ENCODE assay signal across 8 cellular contexts in the genomic region with DNA sequence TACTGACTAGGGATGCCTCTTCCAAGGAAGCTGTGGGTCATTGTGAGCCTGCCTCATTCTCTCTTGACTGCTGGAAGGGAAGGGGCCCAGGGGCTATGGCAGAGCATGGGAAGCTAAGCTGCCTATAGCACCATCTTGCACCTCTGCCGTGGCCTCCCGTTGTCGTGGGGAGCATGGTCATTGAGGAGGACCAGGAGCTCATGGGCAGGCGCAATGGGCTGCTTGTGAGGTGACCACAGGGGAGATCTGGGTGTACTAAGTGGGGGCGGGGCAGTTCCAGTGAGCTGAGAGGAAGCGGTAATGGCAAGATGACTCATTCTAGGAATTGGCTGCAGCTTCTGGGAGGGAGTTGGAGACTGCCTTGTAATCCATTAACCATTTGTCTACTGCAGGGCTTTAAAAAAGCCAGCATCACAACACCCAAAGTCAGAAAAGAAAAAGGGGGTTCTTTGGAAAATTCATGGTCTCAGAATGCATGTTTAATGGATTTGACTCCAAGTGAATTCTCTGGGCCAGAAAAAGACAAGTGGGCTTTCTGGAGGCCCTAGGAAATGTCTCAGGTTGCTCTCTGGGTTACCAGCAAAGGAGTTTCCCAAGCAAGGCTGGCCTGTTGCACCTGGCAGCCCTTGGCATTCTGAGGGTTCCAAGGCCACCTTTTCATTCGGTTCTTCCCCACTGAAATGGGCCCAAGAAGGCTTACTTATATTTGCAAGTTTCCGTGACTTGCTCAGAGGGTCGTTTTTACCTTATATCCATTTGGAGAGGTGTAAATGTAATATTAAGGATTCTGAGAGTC. TPM values are rescaled to one million over a fixed set of nuclear protein-coding genes. Genes with fewer than 3 reads are reported as not detected.
DNase-seq lines count a peak whose midpoint lies in the region; ATAC-seq and TF ChIP-seq lines count a peak whose summit lies in the region.

No MANE protein-coding gene starts in this region.

- DNase-seq in AG04450 (ENCODE audit: low read depth, low spot score) (peak; percentile 78), ecto neural progenitor cell (ENCODE audit: low spot score) (peak; percentile 57), lung (ENCODE audit: low spot score) (peak; percentile 89), KG1 (lab: John Stamatoyannopoulos, UW) (no peak)
- DNase-seq in activated CD4-positive, alpha-beta T cell treated with anti-CD3 and anti-CD28 coated beads, Interleukin-2, amount 10 ng/mL, durations not matched to agents 24 days and 14 days, result peak; percentile 92
- peak; percentile 59 to 65 for DNase-seq in stimulated activated CD8-positive, alpha-beta memory T cell treated with anti-CD3 and anti-CD28 coated beads, Interleukin-2, amount 100 ng/mL, for 48 hours (ENCODE audit: low read depth in 2 of 2)

- peak overlapping the region; percentile 91 for H3K27ac ChIP-seq in AG04450 (ENCODE audit: low read depth, low read length)
- peak overlapping the region; percentile 86 to 88 for H3K27ac ChIP-seq in lung (ENCODE audit: low read depth in 1 of 2, low read length in 1 of 2)

- TF ChIP-seq CTCF in AG04450 (IDR thresholded peaks at IDR 0.05; ENCODE audit: low read depth, low read length) (no peak), Loucy (conservative IDR thresholded peaks at IDR 0.05; ENCODE audit: low read length) (no peak), lung (IDR thresholded peaks at IDR 0.05; ENCODE audit: control extremely low read depth, extremely low read depth) (no peak)

- H3K36me3 Mint-ChIP-seq in activated CD4-positive, alpha-beta T cell treated with anti-CD3 and anti-CD28 coated beads, Interleukin-2, amount 10 ng/mL, durations not matched to agents 24 days and 14 days (ENCODE audit: low read depth), result peaks cover 76% of the 10 kb centered on the region

- TF ChIP-seq POLR2A in GM18505 (IDR thresholded peaks at IDR 0.05; ENCODE audit: borderline replicate concordance, extremely low read depth, insufficient read depth, insufficient read length), result peak; percentile 56

- H3K9me2 ChIP-seq in Loucy (replicated peaks; ENCODE audit: low read depth, low read length), result no peaks in the 10 kb centered on the region

- no peaks in the 10 kb centered on the region for H3K9me3 Mint-ChIP-seq in activated CD4-positive, alpha-beta T cell treated with anti-CD3 and anti-CD28 coated beads, Interleukin-2, amount 10 ng/mL, durations not matched to agents 24 days and 14 days

- H3K4me3 ChIP-seq in AG04450 (ENCODE audit: low read depth, low read length), result peak overlapping the region; percentile 86
- H3K4me3 ChIP-seq in Loucy (ENCODE audit: low read length, poor library complexity, severe bottlenecking), result peak overlapping the region; percentile 5
- H3K4me3 ChIP-seq in lung, result peak overlapping the region; percentile 22

- no peaks in the 10 kb centered on the region for H3K27me3 ChIP-seq in AG04450 (ENCODE audit: control insufficient read depth, insufficient read depth, low read length)
- no peaks in the 10 kb centered on the region for H3K27me3 ChIP-seq in Loucy (ENCODE audit: insufficient read depth, low read length, poor library complexity, severe bottlenecking)
- no peaks in the 10 kb centered on the region for H3K27me3 ChIP-seq in lung (ENCODE audit: control insufficient read depth, insufficient read depth)

- peak overlapping the region; percentile 78 for H3K4me2 ChIP-seq in Loucy (ENCODE audit: low read depth, low read length, poor library complexity, severe bottlenecking)

- H4K20me1 ChIP-seq in Loucy (ENCODE audit: insufficient read depth, low read length, poor library complexity, severe bottlenecking), result peaks cover 17% of the 10 kb centered on the region

- 28 to 42% methylated on average over 9 of the region's 9 CpGs for WGBS in lung, 2 donors

- H3K4me1 Mint-ChIP-seq in activated CD4-positive, alpha-beta T cell treated with anti-CD3 and anti-CD28 coated beads, Interleukin-2, amount 10 ng/mL, durations not matched to agents 24 days and 14 days, result peaks cover 72% of the 10 kb centered on the region

- H2AFZ ChIP-seq in Loucy (ENCODE audit: low read length), result no peak overlapping the region

- H3K4me3 Mint-ChIP-seq in activated CD4-positive, alpha-beta T cell treated with anti-CD3 and anti-CD28 coated beads, Interleukin-2, amount 10 ng/mL, durations not matched to agents 24 days and 14 days, result peak overlapping the region; percentile 99

- ATAC-seq in GM18505 (IDR thresholded peaks at IDR 0.05; ENCODE audit: unreplicated experiment) (no peak), lung (ENCODE audit: insufficient read depth, low FRiP score) (peak; percentile 21)

- H3K36me3 ChIP-seq in Loucy (ENCODE audit: insufficient read depth, low read length) (no peaks in the 10 kb centered on the region), lung (ENCODE audit: control insufficient read depth in 2 of 2, insufficient read depth in 2 of 2, low read length in 2 of 2) (no peaks in the 10 kb centered on the region)

- peaks cover 12% of the 10 kb centered on the region for H3K79me2 ChIP-seq in Loucy (ENCODE audit: insufficient read depth, low read length)

- CTCF ChIA-PET in AG04450 (lab: Charles Lee), result interaction anchor here (0.8 to 3.8 kb wide), 4 partner anchors 45 to 194 kb away, joined by 3 to 29 read pairs (median 11); no protein-coding TSS in a partner anchor

- H3K9me3 ChIP-seq in AG04450 (ENCODE audit: control insufficient read depth, insufficient read depth, low read length) (peaks cover 4% of the 10 kb centered on the region; the same call in 1 of the 2 replicates), Loucy (ENCODE audit: insufficient read depth, low read depth, low read length) (no peaks in the 10 kb centered on the region), lung (ENCODE audit: control insufficient read depth in 2 of 2, insufficient read depth in 1 of 2, low read length in 1 of 2) (no peaks in the 10 kb centered on the region)

- no peaks in the 10 kb centered on the region for H3K27me3 Mint-ChIP-seq in activated CD4-positive, alpha-beta T cell treated with anti-CD3 and anti-CD28 coated beads, Interleukin-2, amount 10 ng/mL, durations not matched to agents 24 days and 14 days

- H3F3A ChIP-seq in Loucy (ENCODE audit: low read depth), result 0 out of 2 replicates have a peak, but pooled peaks cover 3% of the 10 kb centered on the region

- intact Hi-C loops in activated CD4-positive, alpha-beta T cell treated with anti-CD3 and anti-CD28 coated beads, Interleukin-2, amount 10 ng/mL, durations not matched to agents 24 days and 14 days (cut with micrococcal nuclease), result loop anchor here (10.0 kb wide), 1 partner anchor 363 kb away; no protein-coding TSS in a partner anchor

- peaks cover 47% of the 10 kb centered on the region for H3K4me1 ChIP-seq in Loucy (ENCODE audit: insufficient read depth, low read length, poor library complexity, severe bottlenecking)
- H3K4me1 ChIP-seq in lung (ENCODE audit: control insufficient read depth in 2 of 2, insufficient read depth in 2 of 2, low read length in 2 of 2), result peaks cover 23 to 41% of the 10 kb centered on the region in 2 donors

- H3K9ac ChIP-seq in Loucy (ENCODE audit: low read depth, low read length, poor library complexity, severe bottlenecking), result no peak overlapping the region

- peak overlapping the region; percentile 92 for H3K27ac Mint-ChIP-seq in activated CD4-positive, alpha-beta T cell treated with anti-CD3 and anti-CD28 coated beads, Interleukin-2, amount 10 ng/mL, durations not matched to agents 24 days and 14 days

- POLR2A ChIA-PET in AG04450 (lab: Yijun Ruan, JAX), result interaction anchor here (0.7 to 2.1 kb wide), 8 partner anchors 11 to 148 kb away, joined by 3 to 7 read pairs (median 5); no protein-coding TSS in a partner anchor

RNA-seq across cellular contexts. Expression of gene DUSP5, which starts 3.6 kb away (rescaled TPM):
- polyA plus RNA-seq in AG04450 (2011; rRNA removed) (35.7 and 39.6 TPM in 2 replicates), lung (10 to 100 TPM; 12.3 to 16.4 TPM)
- 93.1 and 158 TPM in 2 replicates for polyA minus RNA-seq in AG04450 (2011; rRNA and poly(A)+ RNA removed)
- total RNA-seq in activated CD4-positive, alpha-beta T cell treated with anti-CD3 and anti-CD28 coated beads, Interleukin-2, amount 10 ng/mL, durations not matched to agents 24 days and 14 days, result 76.0 and 79.9 TPM in 2 replicates
- 10 to 100 TPM; 10.3 to 13.5 TPM for total RNA-seq in lung

Comparison
In these comparisons a context has a peak if more than half of its experiments do, and no peak if none do; other contexts are left out.
1. H3K4me3 ChIP-seq: peak in every context shown above with its lines; median percentile 86 in AG04450; 22 in lung; 5 in Loucy.